7 cellular contexts compared by ENCODE assay signal in genomic region chr21:40185208-40185607, GRCh38.
"Had no signal": no experiment of that assay in that cellular context is flagged by ENCODE, and none has a peak within 500 bp of the region (broad histone marks: within the 10 kb centered on the region; RNA-seq: fewer than 3 reads in every experiment).

No MANE protein-coding gene starts in this region.

- DNase-seq: GM23248, GOT3, H9, HCEC 1CT had no signal

- H3K27ac Mint-ChIP-seq: H9, IgD-negative memory B cell had no signal

- H3K27me3 Mint-ChIP-seq: IgD-negative memory B cell had no signal

- H3K4me3 ChIP-seq: GM23248 had no signal

- H3K9ac ChIP-seq: GM23248 had no signal

- ATAC-seq: HepG2 had no signal

- H3K27ac ChIP-seq: GM23248, HL-60 had no signal

- H2AFZ ChIP-seq: GM23248 had no signal

- H3K4me1 Mint-ChIP-seq: IgD-negative memory B cell had no signal

- H3K4me3 Mint-ChIP-seq: H9, IgD-negative memory B cell had no signal
